In the genomic region with DNA sequence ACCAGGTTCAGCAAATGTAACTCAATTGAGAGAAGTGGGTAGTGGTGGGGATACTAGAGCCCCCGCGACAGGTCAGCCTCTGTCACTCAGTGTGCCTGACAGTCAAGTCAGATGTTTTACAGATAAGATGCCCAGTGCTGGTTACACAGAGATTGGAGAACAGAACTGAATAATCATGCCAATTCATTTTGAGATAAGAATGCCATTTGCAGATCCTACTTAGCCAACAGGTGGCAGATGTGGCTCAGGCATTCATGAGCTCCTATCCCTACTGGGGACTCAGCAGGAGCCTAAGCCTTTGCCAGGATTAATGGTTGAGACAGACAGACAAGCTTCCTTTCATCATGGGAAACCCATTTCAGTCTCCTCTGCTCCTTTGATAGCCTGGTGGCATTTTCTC, we compare ENCODE assay signal across 9 cellular contexts.
A peak's percentile ranks its signal among the peaks of the same experiment; 100 is the strongest.
DNase-seq lines count a peak whose midpoint lies in the region; ATAC-seq, FAIRE-seq and TF ChIP-seq lines count a peak whose summit lies in the region.
"Had no signal": no experiment of that assay in that cellular context is flagged by ENCODE, and none has a peak within 500 bp of the region (broad histone marks: within the 10 kb centered on the region; RNA-seq: fewer than 3 reads in every experiment).

No MANE protein-coding gene starts in this region.

- POLR2A ChIA-PET in GM12878 (lab: Charles Lee): no interaction called here

- no peak overlapping the region for H3K4me3 Mint-ChIP-seq in immature natural killer cell
- H3K4me3 Mint-ChIP-seq: activated naive CD8-positive, alpha-beta T cell had no signal

- H3K27ac Mint-ChIP-seq in activated naive CD4-positive, alpha-beta T cell treated with anti-CD3 and anti-CD28 coated beads, Interleukin-2, amount 50 U/mL, for 72 hours: no peak overlapping the region
- no peak overlapping the region for H3K27ac Mint-ChIP-seq in immature natural killer cell
- H3K27ac Mint-ChIP-seq: activated naive CD8-positive, alpha-beta T cell had no signal

- no peak overlapping the region for H3K27ac ChIP-seq in GM12878 (ENCODE audit: control insufficient read depth, insufficient read depth)

- H3K27me3 ChIP-seq in GM12878 (replicated peaks in 1 of 2; ENCODE audit: control insufficient read depth in 2 of 2, insufficient read depth in 2 of 2, low read length in 1 of 2): no peaks in the 10 kb centered on the region; a peak in 1 of 4 replicates

- DNase-seq in GDM1 (lab: John Stamatoyannopoulos, UW): peak; percentile 46
- peak; percentile 70 for DNase-seq in NB4 (ENCODE audit: low read depth)
- no peak for DNase-seq in GM12878 (ENCODE audit: low read depth, low spot score)
- peak; percentile 61 to 83 for DNase-seq in lung microvascular endothelial cell (ENCODE audit: low read depth in 2 of 2)
- DNase-seq in NCI-H2029 (lab: John Stamatoyannopoulos, UW): no peak
- no peak for DNase-seq in activated naive CD4-positive, alpha-beta T cell treated with anti-CD3 and anti-CD28 coated beads, Interleukin-2, amount 50 U/mL, for 72 hours (ENCODE audit: low spot score in 2 of 2)
- DNase-seq in immature natural killer cell: no peak

- no peak overlapping the region for H3K4me3 ChIP-seq in NB4 (ENCODE audit: low read depth, low read length)
- H3K4me3 ChIP-seq in GM12878: no peak overlapping the region

- no peak for TF ChIP-seq POLR2A in NB4 (IDR thresholded peaks at IDR 0.05; ENCODE audit: extremely low read depth, insufficient read length)
- TF ChIP-seq POLR2A in GM12878 (IDR thresholded peaks at IDR 0.05; ENCODE audit: low read depth, low read length): no peak

- peak; percentile 48 for TF ChIP-seq CTCF in NB4 (IDR thresholded peaks at IDR 0.05; ENCODE audit: low read depth, low read length)
- TF ChIP-seq CTCF in GM12878 (IDR thresholded peaks at IDR 0.05 in 2 of 3, conservative IDR thresholded peaks at IDR 0.05 in 1 of 3; ENCODE audit: control insufficient read depth in 2 of 3, extremely low read depth in 1 of 3, insufficient read depth in 1 of 3, low read depth in 3 of 3, low read length in 3 of 3): peak in 2 of 3 experiments; percentile 20 to 33; a peak in 2 of 6 replicates

- H3K9me3 Mint-ChIP-seq in activated naive CD4-positive, alpha-beta T cell treated with anti-CD3 and anti-CD28 coated beads, Interleukin-2, amount 50 U/mL, for 72 hours: no peaks in the 10 kb centered on the region
- no peaks in the 10 kb centered on the region for H3K9me3 Mint-ChIP-seq in immature natural killer cell

- CTCF ChIA-PET in GM12878 (lab: Yijun Ruan, JAX): interaction anchor here (0.7 to 1.8 kb wide), 7 partner anchors 11 to 134 kb away, joined by 3 to 5 read pairs (median 4); no protein-coding TSS in a partner anchor

- RAD21 ChIA-PET in GM12878 (lab: Charles Lee; ENCODE audit: unreplicated experiment): interaction anchor here (1.0 to 3.8 kb wide), 4 partner anchors 59 to 212 kb away, joined by 3 to 19 read pairs (median 4); no protein-coding TSS in a partner anchor

- in situ Hi-C loops in GM12878 (cut with MboI): no loop called here

- no peaks in the 10 kb centered on the region for H3K9me3 ChIP-seq in GM12878 (replicated peaks; ENCODE audit: control insufficient read depth, insufficient read depth, low read length)

- BruUV-seq in GM12878 (replicated peaks; lab: Mats Ljungman, UMichigan): no TSS peak

- H3K79me2 ChIP-seq in GM12878 (ENCODE audit: control insufficient read depth, insufficient read depth, low read length): no peaks in the 10 kb centered on the region

- no peak for TF ChIP-seq EP300 in GM12878 (IDR thresholded peaks at IDR 0.05; ENCODE audit: borderline replicate concordance in 1 of 2, control insufficient read depth in 1 of 2, low read depth in 2 of 2, low read length in 2 of 2)

- H3K4me1 ChIP-seq in GM12878 (ENCODE audit: control insufficient read depth, insufficient read depth, low read length): no peaks in the 10 kb centered on the region

- SMC1A ChIA-PET in GM12878 (lab: Charles Lee; ENCODE audit: uncharacterized antibody, unreplicated experiment): interaction anchor here (0.8 to 0.9 kb wide), 2 partner anchors 109 to 134 kb away, joined by 3 read pairs; no protein-coding TSS in a partner anchor

- no peaks in the 10 kb centered on the region for H4K20me1 ChIP-seq in GM12878 (ENCODE audit: control insufficient read depth, insufficient read depth)

- TF ChIP-seq RAD21 in GM12878 (IDR thresholded peaks at IDR 0.05; ENCODE audit: insufficient read depth, low read depth, low read length): 0 out of 2 replicates have a peak, but pooled peaks have one; percentile 23

- H3K9ac ChIP-seq in GM12878 (ENCODE audit: control insufficient read depth, insufficient read depth, low read length): no peak overlapping the region

- H2AFZ ChIP-seq in GM12878 (ENCODE audit: control insufficient read depth, low read depth, low read length): no peak overlapping the region

- no peak overlapping the region for H3K4me2 ChIP-seq in GM12878 (ENCODE audit: control insufficient read depth, insufficient read depth)

- peaks cover 1 to 3% (median 2%) of the 10 kb centered on the region in 3 donors for H3K27me3 Mint-ChIP-seq in immature natural killer cell (ENCODE audit: low read depth in 3 of 3)
- H3K27me3 Mint-ChIP-seq: activated naive CD8-positive, alpha-beta T cell had no signal

- no peaks in the 10 kb centered on the region for H3K36me3 ChIP-seq in GM12878 (ENCODE audit: control insufficient read depth in 2 of 2, insufficient read depth in 2 of 2, low read length in 1 of 2)

- 56% methylated on average over 2 of the region's 2 CpGs for WGBS in GM12878 (ENCODE audit: insufficient coverage, insufficient replicate concordance, low lambda C conversion rate, missing lambda C conversion rate)

- intact Hi-C loops in GM12878 (cut with micrococcal nuclease; ENCODE audit: unreplicated experiment): no loop called here

- H3K36me3 Mint-ChIP-seq in activated naive CD4-positive, alpha-beta T cell treated with anti-CD3 and anti-CD28 coated beads, Interleukin-2, amount 50 U/mL, for 72 hours: no peaks in the 10 kb centered on the region
- H3K36me3 Mint-ChIP-seq in immature natural killer cell: no peaks in the 10 kb centered on the region
- H3K36me3 Mint-ChIP-seq: activated naive CD8-positive, alpha-beta T cell had no signal

- H3K4me1 Mint-ChIP-seq in immature natural killer cell: peaks cover 0 to 4% of the 10 kb centered on the region in 2 donors

- FAIRE-seq in GM12878 (lab: Jason Lieb, UNC): no peak

- no peak; the same call in 1 of the 3 replicates for ATAC-seq in GM12878
- ATAC-seq in activated naive CD4-positive, alpha-beta T cell treated with anti-CD3 and anti-CD28 coated beads, Interleukin-2, amount 50 U/mL, for 72 hours: no peak
- ATAC-seq in GM21528 (IDR thresholded peaks at IDR 0.05; ENCODE audit: low FRiP score, unreplicated experiment): no peak

TF ChIP-seq in GM12878, 131 proteins besides CTCF, POLR2A, EP300 and RAD21:
- 0 out of 2 replicates have a peak, but pooled peaks have one; percentile 13 for TF ChIP-seq SMC3 (IDR thresholded peaks at IDR 0.05; ENCODE audit: borderline replicate concordance, low read length)
- TF ChIP-seq GABPA (IDR thresholded peaks at IDR 0.05; ENCODE audit: low read depth): no peak

Comparison
In these comparisons a context has a peak if more than half of its experiments do, and no peak if none do; other contexts are left out.
1. DNase-seq: peak in GDM1 (single experiment), NB4 (single experiment) and lung microvascular endothelial cell (2 of 2); none in GM12878 (single experiment), NCI-H2029 (single experiment), activated naive CD4-positive, alpha-beta T cell treated with anti-CD3 and anti-CD28 coated beads, Interleukin-2, amount 50 U/mL, for 72 hours (0 of 2) and immature natural killer cell (0 of 3).